ENCODE assay signal across 21 cellular contexts in genomic region chr11:119472856-119473222, GRCh38. TPM values are rescaled to one million over a fixed set of nuclear protein-coding genes. Genes with fewer than 3 reads are reported as not detected.
DNase-seq lines count a peak whose midpoint lies in the region; ATAC-seq, FAIRE-seq and TF ChIP-seq lines count a peak whose summit lies in the region.
"Had no signal": no experiment of that assay in that cellular context is flagged by ENCODE, and none has a peak within 500 bp of the region (broad histone marks: within the 10 kb centered on the region; RNA-seq: fewer than 3 reads in every experiment).

No MANE protein-coding gene starts in this region.

- H4K20me1 ChIP-seq in H1 (replicated peaks in 1 of 2; ENCODE audit: control insufficient read depth in 1 of 2, insufficient read depth in 2 of 2, low read length in 2 of 2) = peaks cover 0 to 3% of the 10 kb centered on the region in 2 experiments

- H3K9me3 Mint-ChIP-seq in stimulated activated naive CD8-positive, alpha-beta T cell treated with anti-CD3 and anti-CD28 coated beads, Interleukin-15, amount 100 ng/mL, for 72 hours = peaks cover 0 to 4% of the 10 kb centered on the region in 2 donors
- no peaks in the 10 kb centered on the region for H3K9me3 Mint-ChIP-seq in progenitor cell of endocrine pancreas (ENCODE audit: low read depth)
- H3K9me3 Mint-ChIP-seq: GM23338 had no signal

- H2AFZ ChIP-seq in H1 (ENCODE audit: low read length) = no peak overlapping the region
- H2AFZ ChIP-seq: GM23338 had no signal

- H3K9me3 ChIP-seq in H1 (ENCODE audit: insufficient read depth in 2 of 2, low read depth in 1 of 2, low read length in 1 of 2) = no peaks in the 10 kb centered on the region
- H3K9me3 ChIP-seq: A549, MG63 had no signal

- no peak overlapping the region for H3K4ac ChIP-seq in H1 (replicated peaks; ENCODE audit: insufficient read length, low read depth, low read length)

- TF ChIP-seq POLR2A in H1 (IDR thresholded peaks at IDR 0.05; ENCODE audit: control extremely low read depth in 1 of 2, low read depth in 2 of 2, low read length in 2 of 2) (no peak), lower leg skin (IDR thresholded peaks at IDR 0.05) (no peak)

- H2BK5ac ChIP-seq in H1 (ENCODE audit: low read depth, low read length) = peak overlapping the region; percentile 52; the same call in 1 of the 2 replicates

- H2BK120ac ChIP-seq in H1 (replicated peaks; ENCODE audit: low read depth, low read length) = no peak overlapping the region

- H4K8ac ChIP-seq in H1 (ENCODE audit: extremely low read depth, insufficient read depth, low read length) = no peak overlapping the region

- no peak overlapping the region; the same call in 1 of the 2 replicates for H2BK15ac ChIP-seq in H1 (ENCODE audit: low read length)

- peak; percentile 21 for ATAC-seq in stimulated activated naive CD8-positive, alpha-beta T cell treated with anti-CD3 and anti-CD28 coated beads, Interleukin-15, amount 100 ng/mL, for 72 hours
- no peak for ATAC-seq in stimulated activated naive CD8-positive, alpha-beta T cell treated with anti-CD3 and anti-CD28 coated beads, Interleukin-15, Interleukin-2, amounts not matched to agents 100 U/mL and 50 U/mL, for 24 hours
- ATAC-seq: A549, GM23338 had no signal

- no peaks in the 10 kb centered on the region for H3K36me3 Mint-ChIP-seq in progenitor cell of endocrine pancreas (ENCODE audit: insufficient read depth)

- no peak overlapping the region for H3K9ac ChIP-seq in H1 (replicated peaks in 1 of 4; ENCODE audit: extremely low read depth in 1 of 4, low read depth in 3 of 4, low read length in 3 of 4)

- no peak for FAIRE-seq in H1 (lab: Jason Lieb, UNC)
- FAIRE-seq: A549 had no signal

- TF ChIP-seq CTCF in H1 (IDR thresholded peaks at IDR 0.05; ENCODE audit: control extremely low read depth in 1 of 3, insufficient read depth in 1 of 3, low read depth in 1 of 3, low read length in 3 of 3) (no peak), lower leg skin (IDR thresholded peaks at IDR 0.05) (no peak), progenitor cell of endocrine pancreas (IDR thresholded peaks at IDR 0.05; ENCODE audit: unreplicated experiment) (no peak)

- no peaks in the 10 kb centered on the region; a peak in 2 of 7 replicates for H3K27me3 ChIP-seq in H1 (replicated peaks in 1 of 4; ENCODE audit: control insufficient read depth in 3 of 4, extremely low read depth in 1 of 4, insufficient read depth in 3 of 4, low read length in 3 of 4)
- H3K27me3 ChIP-seq: MG63 had no signal

- peaks cover 0 to 13% (median under 1%) of the 10 kb centered on the region in 4 experiments; a peak in 5 of 7 replicates for H3K4me1 ChIP-seq in H1 (replicated peaks in 1 of 4; ENCODE audit: control insufficient read depth in 3 of 4, insufficient read depth in 4 of 4, low read length in 3 of 4)

- H3K79me1 ChIP-seq in H1 (ENCODE audit: low read depth, low read length) = no peaks in the 10 kb centered on the region

- H3K27me3 Mint-ChIP-seq in stimulated activated naive CD8-positive, alpha-beta T cell treated with anti-CD3 and anti-CD28 coated beads, Interleukin-15, amount 100 ng/mL, for 72 hours = peaks cover 58% of the 10 kb centered on the region
- peaks cover 46% of the 10 kb centered on the region for H3K27me3 Mint-ChIP-seq in progenitor cell of endocrine pancreas

- H2BK12ac ChIP-seq in H1 (ENCODE audit: low read depth, low read length) = peak overlapping the region; percentile 90; the same call in 1 of the 2 replicates

- no peak overlapping the region for H4K5ac ChIP-seq in H1 (ENCODE audit: insufficient read length, low read depth, low read length)

- H3K18ac ChIP-seq in H1 (ENCODE audit: extremely low read depth, low read length) = no peak overlapping the region

- H3K4me2 ChIP-seq in H1 (ENCODE audit: insufficient read depth in 1 of 2, low read depth in 2 of 2, low read length in 2 of 2) = no peak overlapping the region
- H3K4me2 ChIP-seq: A549, GM23338 had no signal

- no peak for TF ChIP-seq EP300 in H1 (IDR thresholded peaks at IDR 0.05; ENCODE audit: borderline replicate concordance in 1 of 2, low read depth in 2 of 2, low read length in 2 of 2)

- no peaks in the 10 kb centered on the region for H3K4me1 Mint-ChIP-seq in stimulated activated naive CD8-positive, alpha-beta T cell treated with anti-CD3 and anti-CD28 coated beads, Interleukin-15, amount 100 ng/mL, for 72 hours
- H3K4me1 Mint-ChIP-seq in progenitor cell of endocrine pancreas (ENCODE audit: low read depth) = no peaks in the 10 kb centered on the region

- H3K27ac Mint-ChIP-seq in stimulated activated naive CD8-positive, alpha-beta T cell treated with anti-CD3 and anti-CD28 coated beads, Interleukin-15, amount 100 ng/mL, for 72 hours = no peak overlapping the region
- H3K27ac Mint-ChIP-seq in progenitor cell of endocrine pancreas = no peak overlapping the region
- H3K27ac Mint-ChIP-seq: GM23338 had no signal

- no peaks in the 10 kb centered on the region for H3K79me2 ChIP-seq in H1 (ENCODE audit: control insufficient read depth in 1 of 2, insufficient read depth in 2 of 2, low read length in 2 of 2)

- H3K23me2 ChIP-seq in H1 (ENCODE audit: low read depth, low read length) = peaks cover 5% of the 10 kb centered on the region; the same call in 1 of the 2 replicates

- no peak overlapping the region for H3K27ac ChIP-seq in H1 (ENCODE audit: low read depth, low read length)
- H3K27ac ChIP-seq: A549, C4-2B had no signal

- no peak overlapping the region for H3K4me3 Mint-ChIP-seq in stimulated activated naive CD8-positive, alpha-beta T cell treated with anti-CD3 and anti-CD28 coated beads, Interleukin-15, amount 100 ng/mL, for 72 hours
- H3K4me3 Mint-ChIP-seq in progenitor cell of endocrine pancreas (ENCODE audit: low read depth) = no peak overlapping the region
- H3K4me3 Mint-ChIP-seq: GM23338 had no signal

- H3K23ac ChIP-seq in H1 (ENCODE audit: insufficient read length) = no peak overlapping the region

- H3K4me3 ChIP-seq in H1 (ENCODE audit: extremely low read depth in 1 of 4, insufficient read depth in 2 of 4, low read depth in 3 of 4, low read length in 4 of 4) (no peak overlapping the region), lower leg skin (ENCODE audit: low read depth, poor library complexity, severe bottlenecking) (no peak overlapping the region)
- H3K4me3 ChIP-seq: A549, GM23338, MG63 had no signal

- POLR2A ChIA-PET in H1 (lab: Charles Lee; ENCODE audit: partially characterized antibody) = interaction anchor here (1.3 kb wide), 1 partner anchor 56 kb away, joined by 3 read pairs; no protein-coding TSS in a partner anchor

- no peak overlapping the region for H3K14ac ChIP-seq in H1 (ENCODE audit: insufficient read length)

- H2AK5ac ChIP-seq in H1 (ENCODE audit: low read depth, low read length) = no peak overlapping the region

- no peak overlapping the region for H2BK20ac ChIP-seq in H1 (ENCODE audit: low read length)

- H3K36me3 ChIP-seq in H1 (ENCODE audit: control insufficient read depth in 2 of 4, insufficient read depth in 4 of 4, low read length in 3 of 4) = no peaks in the 10 kb centered on the region
- H3K36me3 ChIP-seq: MG63 had no signal

- peak overlapping the region; percentile 6 for H4K91ac ChIP-seq in H1 (replicated peaks; ENCODE audit: insufficient read length, low read length)

- 92% methylated on average over 12 of the region's 14 CpGs; no CpG with 5 or more reads in 1 of the 2 experiments for WGBS in H1 (ENCODE audit: extremely low coverage in 1 of 2, insufficient coverage in 1 of 2, insufficient read length in 1 of 2, insufficient replicate concordance in 2 of 2, low coverage in 1 of 2, low lambda C conversion rate in 2 of 2, missing lambda C conversion rate in 1 of 2), 2 experiments
- WGBS in lower leg skin, 2 donors = 86 to 91% methylated on average over 14 of the region's 14 CpGs

- no peak for DNase-seq in stimulated activated naive CD8-positive, alpha-beta T cell treated with anti-CD3 and anti-CD28 coated beads, Interleukin-15, amount 100 ng/mL, for 72 hours
- DNase-seq in stimulated activated naive CD8-positive, alpha-beta T cell treated with anti-CD3 and anti-CD28 coated beads, Interleukin-15, Interleukin-2, amounts not matched to agents 100 U/mL and 50 U/mL, for 24 hours = no peak
- DNase-seq in H1 (ENCODE audit: low read depth in 1 of 2, low spot score in 2 of 2) = peak in 1 of 2 experiments; percentile 37
- DNase-seq in lower leg skin (ENCODE audit: low spot score in 2 of 2) = peak; percentile 12 to 70
- DNase-seq in NCI-H128 (lab: John Stamatoyannopoulos, UW; ENCODE audit: unreplicated experiment) = no peak
- no peak for DNase-seq in DMS 273 treated with DMSO at 0.1 percent for 48 hours (lab: John Stamatoyannopoulos, UW)
- DNase-seq in progenitor cell of endocrine pancreas (ENCODE audit: low spot score, unreplicated experiment) = no peak
- DNase-seq: DMS153, Karpas-422, MG63, NCI-H1105 treated with DMSO at 0.1 percent for 48 hours, NCI-H2029, NCI-H2171 treated with DMSO at 0.1 percent for 48 hours, NCI-H446 treated with DMSO at 0.1 percent for 48 hours, NCI-H748 treated with DMSO at 0.1 percent for 48 hours, OCI-M1, RPMI8226, SIG-M5 had no signal

- TF ChIP-seq RAD21 in H1 (IDR thresholded peaks at IDR 0.05 in 1 of 2, conservative IDR thresholded peaks at IDR 0.05 in 1 of 2; ENCODE audit: low read depth in 2 of 2, low read length in 2 of 2) = no peak

- intact Hi-C loops in lower leg skin (cut with DNase I; ENCODE audit: low total_unique reads) = loop anchor here (5.0 kb wide), 1 partner anchor 116 kb away; no protein-coding TSS in a partner anchor

- CTCF ChIA-PET in H1 (lab: Charles Lee; ENCODE audit: partially characterized antibody) = interaction anchor here (1.3 to 13.3 kb wide), 3 partner anchors 90 to 149 kb away, joined by 3 to 336 read pairs (median 4); partner anchors contain the start of gene USP2

- no peak overlapping the region for H3K56ac ChIP-seq in H1 (replicated peaks; ENCODE audit: insufficient read length, low read depth, low read length)

TF ChIP-seq in H1, 55 proteins besides CTCF, POLR2A, EP300 and RAD21 (continues in another document):
- TF ChIP-seq SIN3A (conservative IDR thresholded peaks at IDR 0.05 in 1 of 2, IDR thresholded peaks at IDR 0.05 in 1 of 2; ENCODE audit: low read depth in 1 of 2, low read length in 2 of 2) = no peak
- TF ChIP-seq BRCA1 (IDR thresholded peaks at IDR 0.05; ENCODE audit: low read depth, low read length) = no peak
- TF ChIP-seq SIX5 (IDR thresholded peaks at IDR 0.05; ENCODE audit: low read depth, low read length) = no peak
- no peak for TF ChIP-seq JUN (IDR thresholded peaks at IDR 0.05; ENCODE audit: low read depth, low read length)

RNA-seq across cellular contexts. Expression of gene THY1, which starts 49.9 kb away (rescaled TPM):
- 259 and 286 TPM in 2 replicates for total RNA-seq in H1 (2021; fragmentation: NEBNext Ultra II Directional; extraction: Animal tissue kit (Norgen Biotek cat#: 25700))
- polyA plus RNA-seq in H1 (2011; rRNA removed) = 2,050 and 2,479 TPM in 2 replicates
- 1,448 TPM for polyA plus RNA-seq in H1 (2011; cell fraction: cytosol; rRNA removed)
- 660 TPM for polyA plus RNA-seq in H1 (2011; cell fraction: nucleus; rRNA removed)
- 327 to 599 TPM (median 496 TPM) in 4 replicates for polyA plus RNA-seq in H1 (2012, experiment 1 of 2)
- polyA plus RNA-seq in H1 (2012, experiment 2 of 2) = 595 TPM
- 909 TPM for polyA plus RNA-seq in H1 (2013, experiment 1 of 2)
- 1,095 TPM for polyA plus RNA-seq in H1 (2013, experiment 2 of 2)
- polyA minus RNA-seq in H1 (2011; rRNA and poly(A)+ RNA removed) = 708 and 816 TPM in 2 replicates
- polyA minus RNA-seq in H1 (2011; cell fraction: cytosol; rRNA and poly(A)+ RNA removed) = 233 TPM
- polyA minus RNA-seq in H1 (2011; cell fraction: nucleus; rRNA and poly(A)+ RNA removed) = 264 TPM
- total RNA-seq in lower leg skin (10 to 100 TPM in 1 of 4 donors, 1 to 10 TPM in 1, under 1 TPM in 2; 0.52 to 15.3 (median 2.7) TPM), progenitor cell of endocrine pancreas (0.44 and 0.62 TPM in 2 replicates)

Comparison
In these comparisons a context has a peak if more than half of its experiments do, and no peak if none do; other contexts are left out.
1. DNase-seq: peak in lower leg skin (2 of 2); none in stimulated activated naive CD8-positive, alpha-beta T cell treated with anti-CD3 and anti-CD28 coated beads, Interleukin-15, amount 100 ng/mL, for 72 hours (0 of 2), stimulated activated naive CD8-positive, alpha-beta T cell treated with anti-CD3 and anti-CD28 coated beads, Interleukin-15, Interleukin-2, amounts not matched to agents 100 U/mL and 50 U/mL, for 24 hours (single experiment), NCI-H128 (single experiment), DMS 273 treated with DMSO at 0.1 percent for 48 hours (single experiment) and progenitor cell of endocrine pancreas (single experiment).
2. RNA of gene THY1, which starts 49.9 kb away (total RNA-seq): 259 to 286 TPM in H1; 0.52 to 15.3 TPM in lower leg skin and 0.44 to 0.62 TPM in progenitor cell of endocrine pancreas; every median in the first group is over 10 times any median in the second.